ENCODE assay signal across 13 cellular contexts in the genomic region with DNA sequence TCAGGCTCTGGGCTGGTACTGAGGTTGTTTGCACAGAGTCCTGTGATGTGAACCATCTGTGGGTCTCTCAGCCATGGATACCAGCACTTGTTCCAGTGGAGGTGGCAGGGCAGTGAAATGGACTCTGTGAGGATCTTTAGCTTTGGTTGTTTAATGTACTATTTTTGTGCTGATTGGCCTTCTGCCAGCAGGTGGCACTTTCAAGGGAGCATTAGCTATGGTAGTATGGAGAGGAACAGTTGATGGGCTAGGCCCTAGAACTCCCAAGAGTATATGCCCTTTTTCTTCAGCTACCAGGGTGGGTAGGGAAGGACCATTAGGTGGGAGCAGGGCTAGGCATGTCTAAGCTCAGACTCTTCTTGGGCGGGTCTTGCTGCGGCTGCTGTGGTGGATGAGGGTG.
DNase-seq lines count a peak whose midpoint lies in the region; ATAC-seq, FAIRE-seq and TF ChIP-seq lines count a peak whose summit lies in the region.
"Had no signal": no experiment of that assay in that cellular context is flagged by ENCODE, and none has a peak within 500 bp of the region (broad histone marks: within the 10 kb centered on the region; RNA-seq: fewer than 3 reads in every experiment).

No MANE protein-coding gene starts in this region.

- 96% methylated on average over 2 of the region's 2 CpGs for WGBS in GM12878 (ENCODE audit: insufficient coverage, insufficient replicate concordance, low lambda C conversion rate, missing lambda C conversion rate)
- WGBS in heart left ventricle, 4 donors: 96 to 100% (median 98%) methylated on average over 2 of the region's 2 CpGs

- in situ Hi-C loops in GM12878 (cut with MboI): no loop called here

- no peaks in the 10 kb centered on the region for H3K36me3 ChIP-seq in GM12878 (ENCODE audit: control insufficient read depth in 2 of 2, insufficient read depth in 2 of 2, low read length in 1 of 2)
- H3K36me3 ChIP-seq in heart left ventricle: no peaks in the 10 kb centered on the region

- H3K27me3 ChIP-seq in GM12878 (replicated peaks in 1 of 2; ENCODE audit: control insufficient read depth in 2 of 2, insufficient read depth in 2 of 2, low read length in 1 of 2) (no peaks in the 10 kb centered on the region), heart left ventricle (no peaks in the 10 kb centered on the region)

- FAIRE-seq in GM12878 (lab: Jason Lieb, UNC): no peak

- TF ChIP-seq RAD21 in GM12878 (IDR thresholded peaks at IDR 0.05; ENCODE audit: insufficient read depth, low read depth, low read length): peak; percentile 17; the same call in 1 of the 2 replicates

- RAD21 ChIA-PET in GM12878 (lab: Charles Lee; ENCODE audit: unreplicated experiment): no interaction called here

- SMC1A ChIA-PET in GM12878 (lab: Charles Lee; ENCODE audit: uncharacterized antibody, unreplicated experiment): no interaction called here

- H3K4me1 ChIP-seq in GM12878 (ENCODE audit: control insufficient read depth, insufficient read depth, low read length) (no peaks in the 10 kb centered on the region), heart left ventricle (no peaks in the 10 kb centered on the region)

- H3K4me3 ChIP-seq in GM12878 (no peak overlapping the region), heart left ventricle (no peak overlapping the region)

- BruUV-seq in GM12878 (replicated peaks; lab: Mats Ljungman, UMichigan): no TSS peak

- H3K9me3 ChIP-seq in GM12878 (replicated peaks; ENCODE audit: control insufficient read depth, insufficient read depth, low read length) (no peaks in the 10 kb centered on the region), heart left ventricle (no peaks in the 10 kb centered on the region)

- TF ChIP-seq CTCF in GM12878 (IDR thresholded peaks at IDR 0.05 in 2 of 3, conservative IDR thresholded peaks at IDR 0.05 in 1 of 3; ENCODE audit: control insufficient read depth in 2 of 3, extremely low read depth in 1 of 3, insufficient read depth in 1 of 3, low read depth in 3 of 3, low read length in 3 of 3): peak in 2 of 3 experiments; percentile 16 to 19; a peak in 2 of 6 replicates
- TF ChIP-seq CTCF in heart left ventricle (IDR thresholded peaks at IDR 0.05): no peak

- no peak overlapping the region for H3K4me2 ChIP-seq in GM12878 (ENCODE audit: control insufficient read depth, insufficient read depth)

- H3K27ac ChIP-seq in GM12878 (ENCODE audit: control insufficient read depth, insufficient read depth) (no peak overlapping the region), heart left ventricle (no peak overlapping the region)

- no peaks in the 10 kb centered on the region for H4K20me1 ChIP-seq in GM12878 (ENCODE audit: control insufficient read depth, insufficient read depth)

- peak; percentile 3 for DNase-seq in activated naive CD4-positive, alpha-beta T cell treated with Interleukin-2 at 50 U/mL for 16 hours
- DNase-seq in activated naive CD4-positive, alpha-beta T cell (lab: John Stamatoyannopoulos, UW): no peak
- DNase-seq in NAMALWA (ENCODE audit: low spot score) (peak; percentile 37), GM12878 (ENCODE audit: low read depth, low spot score) (no peak), heart left ventricle (no peak)
- DNase-seq in NK-92 treated with Interleukin-12 subunit alpha and Interleukin-12 subunit beta, amount 100 ng/mL, for 24 hours (lab: John Stamatoyannopoulos, UW): no peak
- DNase-seq: GF-D8, NCI-H1417 treated with DMSO at 0.1 percent for 48 hours, nucleus accumbens, T-helper 9 cell had no signal

- peak; percentile 18; the same call in 1 of the 3 replicates for ATAC-seq in GM12878
- no peak for ATAC-seq in heart left ventricle
- ATAC-seq in HG02970 (IDR thresholded peaks at IDR 0.05; ENCODE audit: low FRiP score, unreplicated experiment): no peak
- no peak for ATAC-seq in HG03442 (IDR thresholded peaks at IDR 0.05; ENCODE audit: unreplicated experiment)
- ATAC-seq: Panc1 had no signal

- POLR2A ChIA-PET in GM12878 (lab: Charles Lee): no interaction called here

- H2AFZ ChIP-seq in GM12878 (ENCODE audit: control insufficient read depth, low read depth, low read length): no peak overlapping the region

- H3K9ac ChIP-seq in GM12878 (ENCODE audit: control insufficient read depth, insufficient read depth, low read length): no peak overlapping the region

- no peak for TF ChIP-seq EP300 in GM12878 (IDR thresholded peaks at IDR 0.05; ENCODE audit: borderline replicate concordance in 1 of 2, control insufficient read depth in 1 of 2, low read depth in 2 of 2, low read length in 2 of 2)

- H3K79me2 ChIP-seq in GM12878 (ENCODE audit: control insufficient read depth, insufficient read depth, low read length): no peaks in the 10 kb centered on the region

- CTCF ChIA-PET in GM12878 (lab: Yijun Ruan, JAX): interaction anchor here (0.8 to 1.4 kb wide), 5 partner anchors 9 to 573 kb away, joined by 3 to 7 read pairs (median 3); no protein-coding TSS in a partner anchor

- intact Hi-C loops in GM12878 (cut with micrococcal nuclease; ENCODE audit: unreplicated experiment) (no loop called here), heart left ventricle (cut with DNase I) (no loop called here)

- TF ChIP-seq POLR2A in GM12878 (IDR thresholded peaks at IDR 0.05; ENCODE audit: low read depth, low read length) (no peak), heart left ventricle (IDR thresholded peaks at IDR 0.05) (no peak)

TF ChIP-seq in GM12878, 131 proteins besides CTCF, POLR2A, EP300 and RAD21:
- TF ChIP-seq PAX5 (IDR thresholded peaks at IDR 0.05; ENCODE audit: borderline replicate concordance, low read depth, low read length) (no peak), ETV6 (conservative IDR thresholded peaks at IDR 0.05 in 1 of 2, IDR thresholded peaks at IDR 0.05 in 1 of 2; ENCODE audit: borderline replicate concordance in 1 of 2, low read depth in 1 of 2) (no peak), MEF2A (IDR thresholded peaks at IDR 0.05; ENCODE audit: insufficient read depth, low read depth, low read length) (no peak), SREBF2 (IDR thresholded peaks at IDR 0.05; ENCODE audit: low read length) (no peak), SMAD1 (IDR thresholded peaks at IDR 0.05; ENCODE audit: low read depth, partially characterized antibody) (no peak), NBN (IDR thresholded peaks at IDR 0.05) (no peak)
- TF ChIP-seq, protein P1, sequence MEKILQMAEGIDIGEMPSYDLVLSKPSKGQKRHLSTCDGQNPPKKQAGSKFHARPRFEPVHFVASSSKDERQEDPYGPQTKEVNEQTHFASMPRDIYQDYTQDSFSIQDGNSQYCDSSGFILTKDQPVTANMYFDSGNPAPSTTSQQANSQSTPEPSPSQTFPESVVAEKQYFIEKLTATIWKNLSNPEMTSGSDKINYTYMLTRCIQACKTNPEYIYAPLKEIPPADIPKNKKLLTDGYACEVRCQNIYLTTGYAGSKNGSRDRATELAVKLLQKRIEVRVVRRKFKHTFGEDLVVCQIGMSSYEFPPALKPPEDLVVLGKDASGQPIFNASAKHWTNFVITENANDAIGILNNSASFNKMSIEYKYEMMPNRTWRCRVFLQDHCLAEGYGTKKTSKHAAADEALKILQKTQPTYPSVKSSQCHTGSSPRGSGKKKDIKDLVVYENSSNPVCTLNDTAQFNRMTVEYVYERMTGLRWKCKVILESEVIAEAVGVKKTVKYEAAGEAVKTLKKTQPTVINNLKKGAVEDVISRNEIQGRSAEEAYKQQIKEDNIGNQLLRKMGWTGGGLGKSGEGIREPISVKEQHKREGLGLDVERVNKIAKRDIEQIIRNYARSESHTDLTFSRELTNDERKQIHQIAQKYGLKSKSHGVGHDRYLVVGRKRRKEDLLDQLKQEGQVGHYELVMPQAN (conservative IDR thresholded peaks at IDR 0.05): no peak
- TF ChIP-seq, protein P2, sequence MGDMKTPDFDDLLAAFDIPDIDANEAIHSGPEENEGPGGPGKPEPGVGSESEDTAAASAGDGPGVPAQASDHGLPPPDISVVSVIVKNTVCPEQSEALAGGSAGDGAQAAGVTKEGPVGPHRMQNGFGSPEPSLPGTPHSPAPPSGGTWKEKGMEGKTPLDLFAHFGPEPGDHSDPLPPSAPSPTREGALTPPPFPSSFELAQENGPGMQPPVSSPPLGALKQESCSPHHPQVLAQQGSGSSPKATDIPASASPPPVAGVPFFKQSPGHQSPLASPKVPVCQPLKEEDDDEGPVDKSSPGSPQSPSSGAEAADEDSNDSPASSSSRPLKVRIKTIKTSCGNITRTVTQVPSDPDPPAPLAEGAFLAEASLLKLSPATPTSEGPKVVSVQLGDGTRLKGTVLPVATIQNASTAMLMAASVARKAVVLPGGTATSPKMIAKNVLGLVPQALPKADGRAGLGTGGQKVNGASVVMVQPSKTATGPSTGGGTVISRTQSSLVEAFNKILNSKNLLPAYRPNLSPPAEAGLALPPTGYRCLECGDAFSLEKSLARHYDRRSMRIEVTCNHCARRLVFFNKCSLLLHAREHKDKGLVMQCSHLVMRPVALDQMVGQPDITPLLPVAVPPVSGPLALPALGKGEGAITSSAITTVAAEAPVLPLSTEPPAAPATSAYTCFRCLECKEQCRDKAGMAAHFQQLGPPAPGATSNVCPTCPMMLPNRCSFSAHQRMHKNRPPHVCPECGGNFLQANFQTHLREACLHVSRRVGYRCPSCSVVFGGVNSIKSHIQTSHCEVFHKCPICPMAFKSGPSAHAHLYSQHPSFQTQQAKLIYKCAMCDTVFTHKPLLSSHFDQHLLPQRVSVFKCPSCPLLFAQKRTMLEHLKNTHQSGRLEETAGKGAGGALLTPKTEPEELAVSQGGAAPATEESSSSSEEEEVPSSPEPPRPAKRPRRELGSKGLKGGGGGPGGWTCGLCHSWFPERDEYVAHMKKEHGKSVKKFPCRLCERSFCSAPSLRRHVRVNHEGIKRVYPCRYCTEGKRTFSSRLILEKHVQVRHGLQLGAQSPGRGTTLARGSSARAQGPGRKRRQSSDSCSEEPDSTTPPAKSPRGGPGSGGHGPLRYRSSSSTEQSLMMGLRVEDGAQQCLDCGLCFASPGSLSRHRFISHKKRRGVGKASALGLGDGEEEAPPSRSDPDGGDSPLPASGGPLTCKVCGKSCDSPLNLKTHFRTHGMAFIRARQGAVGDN (IDR thresholded peaks at IDR 0.05): no peak

Comparison
In these comparisons a context has a peak if more than half of its experiments do, and no peak if none do; other contexts are left out.
1. DNase-seq: peak in activated naive CD4-positive, alpha-beta T cell treated with Interleukin-2 at 50 U/mL for 16 hours (single experiment) and NAMALWA (single experiment); none in activated naive CD4-positive, alpha-beta T cell (0 of 4), GM12878 (single experiment), heart left ventricle (0 of 5) and NK-92 treated with Interleukin-12 subunit alpha and Interleukin-12 subunit beta, amount 100 ng/mL, for 24 hours (single experiment).
2. CTCF ChIP-seq: peak in GM12878 (2 of 3); none in heart left ventricle (0 of 12).